In genomic region chr7:1164436-1164835, GRCh38 we compare ENCODE assay signal across 28 cellular contexts.
"Had no signal": no experiment of that assay in that cellular context is flagged by ENCODE, and none has a peak within 500 bp of the region (broad histone marks: within the 10 kb centered on the region; RNA-seq: fewer than 3 reads in every experiment).

No MANE protein-coding gene starts in this region.

- H3K27me3 Mint-ChIP-seq: naive thymus-derived CD4-positive, alpha-beta T cell; natural killer cell treated with Interleukin-12 subunit alpha and Interleukin-12 subunit beta and Interleukin-15 and Interleukin-18, amount 100 ng/mL, for 72 hours; stimulated activated naive B cell treated with anti-CD40 and anti-IgM and Interleukin-4, amounts not matched to agents 10 μg/mL and 1 μg/mL and 100 μg/mL, for 72 hours had no signal

- H3K27ac Mint-ChIP-seq: natural killer cell treated with Interleukin-12 subunit alpha and Interleukin-12 subunit beta and Interleukin-15 and Interleukin-18, amount 100 ng/mL, for 72 hours had no signal

- ATAC-seq: left colon; left lung; mucosa of descending colon; naive thymus-derived CD4-positive, alpha-beta T cell; natural killer cell treated with Interleukin-12 subunit alpha and Interleukin-12 subunit beta and Interleukin-15 and Interleukin-18, amount 100 ng/mL, for 72 hours; pancreas; right cardiac atrium; sciatic nerve; stimulated activated naive B cell treated with anti-CD40 and anti-IgM and Interleukin-4, amounts not matched to agents 10 μg/mL and 1 μg/mL and 100 μg/mL, for 72 hours; stimulated activated naive CD8-positive, alpha-beta T cell treated with anti-CD3 and anti-CD28 coated beads, Interleukin-15, Interleukin-2, amounts not matched to agents 100 U/mL and 50 U/mL, for 24 hours had no signal

- DNase-seq: hypothalamus; immature natural killer cell; kidney; left colon; midbrain; mucosa of descending colon; naive thymus-derived CD4-positive, alpha-beta T cell; nucleus accumbens; pancreas; retina; stimulated activated CD4-positive, alpha-beta T cell treated with anti-CD3 and anti-CD28 coated beads, Interleukin-12 subunit alpha, Interleukin-12 subunit beta, amount 100 ng/mL, for 4 hours; stimulated activated CD4-positive, alpha-beta T cell treated with anti-CD3 and anti-CD28 coated beads, Interleukin-15, amount 100 ng/mL, for 24 hours; stimulated activated CD4-positive, alpha-beta T cell treated with anti-CD3 and anti-CD28 coated beads, Interleukin-2, amount 100 ng/mL, for 24 hours; stimulated activated CD4-positive, alpha-beta T cell treated with anti-CD3 and anti-CD28 coated beads, Interleukin-4, amount 100 ng/mL, for 1 hour; stimulated activated naive B cell treated with anti-CD40 and anti-IgM and Interleukin-4, amounts not matched to agents 10 μg/mL and 1 μg/mL and 100 μg/mL, for 72 hours; stimulated activated naive CD8-positive, alpha-beta T cell treated with anti-CD3 and anti-CD28 coated beads, Interleukin-15, Interleukin-2, amounts not matched to agents 100 U/mL and 50 U/mL, for 24 hours; stomach; testis; thyroid gland; transverse colon; upper lobe of left lung had no signal

- H3K4me3 ChIP-seq: left lung, lung, mucosa of descending colon, pancreas, prostate gland, skin epidermis, stomach, testis, thyroid gland, transverse colon, upper lobe of left lung had no signal

- H3K36me3 Mint-ChIP-seq: natural killer cell treated with Interleukin-12 subunit alpha and Interleukin-12 subunit beta and Interleukin-15 and Interleukin-18, amount 100 ng/mL, for 72 hours had no signal

- H3K4me3 Mint-ChIP-seq: immature natural killer cell; natural killer cell treated with Interleukin-12 subunit alpha and Interleukin-12 subunit beta and Interleukin-15 and Interleukin-18, amount 100 ng/mL, for 72 hours; stimulated activated naive B cell treated with anti-CD40 and anti-IgM and Interleukin-4, amounts not matched to agents 10 μg/mL and 1 μg/mL and 100 μg/mL, for 72 hours had no signal

- H3K36me3 ChIP-seq: pancreas, prostate gland, thyroid gland, transverse colon had no signal

- H3K9me3 Mint-ChIP-seq: immature natural killer cell; naive thymus-derived CD4-positive, alpha-beta T cell; natural killer cell treated with Interleukin-12 subunit alpha and Interleukin-12 subunit beta and Interleukin-15 and Interleukin-18, amount 100 ng/mL, for 72 hours had no signal

- H3K27ac ChIP-seq: left lung, pancreas, prostate gland, skin epidermis, stomach, testis, thyroid gland, transverse colon, upper lobe of left lung had no signal

- H3K27me3 ChIP-seq: left lung, pancreas, stomach, testis, thyroid gland, transverse colon, upper lobe of left lung had no signal
